ENCODE assay signal across 8 cellular contexts in the genomic region with DNA sequence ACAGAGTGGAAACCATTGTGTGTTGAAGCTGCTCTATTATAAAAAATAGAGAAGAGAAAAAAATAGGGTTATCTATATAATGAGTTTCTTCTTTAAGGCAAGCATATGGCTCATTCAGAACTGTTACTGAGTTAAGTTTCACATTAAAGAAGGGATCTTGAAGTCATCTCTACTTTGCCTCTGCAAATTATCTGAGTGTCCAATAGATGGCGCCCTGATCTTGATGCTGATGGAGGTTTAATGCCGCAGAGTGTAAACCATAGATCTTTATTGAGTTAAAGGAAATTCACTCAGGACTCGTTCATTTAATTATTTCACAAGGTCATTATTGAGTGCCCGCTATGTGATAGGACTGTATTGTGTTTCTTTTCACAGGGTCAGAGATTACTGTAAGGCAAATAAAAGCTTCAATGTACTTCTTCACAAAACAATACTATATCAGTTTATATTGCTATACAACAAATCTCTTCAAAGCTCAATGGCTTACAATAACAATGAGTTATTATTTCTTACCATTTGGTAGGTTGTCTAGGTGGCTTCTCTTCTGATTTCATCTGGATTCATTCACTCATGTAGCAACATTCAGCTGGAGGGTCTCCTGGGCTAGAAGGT.
DNase-seq lines count a peak whose midpoint lies in the region; ATAC-seq and TF ChIP-seq lines count a peak whose summit lies in the region.

No MANE protein-coding gene starts in this region.

- peaks cover 2% of the 10 kb centered on the region for H3K4me1 Mint-ChIP-seq in activated CD8-positive, alpha-beta T cell treated with anti-CD3 and anti-CD28 coated beads, Interleukin-2, amount 10 ng/mL, durations not matched to agents 7 days and 5 days (ENCODE audit: low read depth)

- peak; percentile 68 for TF ChIP-seq CTCF in BJ (IDR thresholded peaks at IDR 0.05; ENCODE audit: insufficient read depth, low read depth, low read length)
- peak; percentile 86 for TF ChIP-seq CTCF in LNCAP (IDR thresholded peaks at IDR 0.05)

- POLR2A ChIA-PET in BJ (lab: Charles Lee) = no interaction called here
- POLR2A ChIA-PET in activated CD8-positive, alpha-beta T cell treated with anti-CD3 and anti-CD28 coated beads, Interleukin-2, amount 10 ng/mL, durations not matched to agents 7 days and 5 days (lab: Charles Lee) = no interaction called here

- no peak for DNase-seq in BJ (ENCODE audit: low read depth)
- DNase-seq in activated CD8-positive, alpha-beta T cell treated with anti-CD3 and anti-CD28 coated beads, Interleukin-2, amount 10 ng/mL, durations not matched to agents 7 days and 5 days = peak; percentile 32
- peak; percentile 48 for DNase-seq in kidney glomerular epithelial cell (lab: John Stamatoyannopoulos, UW)
- no peak for DNase-seq in DMS79 (lab: John Stamatoyannopoulos, UW)
- DNase-seq in cardiac septum (ENCODE audit: low spot score) = no peak

- no peak overlapping the region for H3K4me3 ChIP-seq in BJ (ENCODE audit: low read depth, low read length)

- H3K36me3 ChIP-seq in BJ (ENCODE audit: control insufficient read depth, insufficient read depth, low read length) = no peaks in the 10 kb centered on the region

- H3K4me3 Mint-ChIP-seq in activated CD8-positive, alpha-beta T cell treated with anti-CD3 and anti-CD28 coated beads, Interleukin-2, amount 10 ng/mL, durations not matched to agents 7 days and 5 days = no peak overlapping the region

- H3K36me3 Mint-ChIP-seq in activated CD8-positive, alpha-beta T cell treated with anti-CD3 and anti-CD28 coated beads, Interleukin-2, amount 10 ng/mL, durations not matched to agents 7 days and 5 days (ENCODE audit: low read depth) = no peaks in the 10 kb centered on the region

- H3K27ac Mint-ChIP-seq in activated CD8-positive, alpha-beta T cell treated with anti-CD3 and anti-CD28 coated beads, Interleukin-2, amount 10 ng/mL, durations not matched to agents 7 days and 5 days = no peak overlapping the region

- CTCF ChIA-PET in BJ (lab: Yijun Ruan, JAX) = interaction anchor here (0.6 to 1.9 kb wide), 6 partner anchors 13 to 96 kb away, joined by 3 to 15 read pairs (median 3); no protein-coding TSS in a partner anchor
- CTCF ChIA-PET in activated CD8-positive, alpha-beta T cell treated with anti-CD3 and anti-CD28 coated beads, Interleukin-2, amount 10 ng/mL, durations not matched to agents 7 days and 5 days (lab: Charles Lee) = interaction anchor here (0.6 to 1.8 kb wide), 4 partner anchors 11 to 47 kb away, joined by 3 to 17 read pairs (median 4); no protein-coding TSS in a partner anchor

- no peaks in the 10 kb centered on the region for H3K27me3 Mint-ChIP-seq in activated CD8-positive, alpha-beta T cell treated with anti-CD3 and anti-CD28 coated beads, Interleukin-2, amount 10 ng/mL, durations not matched to agents 7 days and 5 days (ENCODE audit: low read depth)

- peak; percentile 83 for ATAC-seq in GM18867 (IDR thresholded peaks at IDR 0.05; ENCODE audit: unreplicated experiment)
- no peak for ATAC-seq in activated CD8-positive, alpha-beta T cell treated with anti-CD3 and anti-CD28 coated beads, Interleukin-2, amount 10 ng/mL, durations not matched to agents 7 days and 5 days
- ATAC-seq in HG03469 (IDR thresholded peaks at IDR 0.05; ENCODE audit: unreplicated experiment) = no peak

- intact Hi-C loops in cardiac septum (cut with DNase I) = no loop called here

- H3K9me3 Mint-ChIP-seq in activated CD8-positive, alpha-beta T cell treated with anti-CD3 and anti-CD28 coated beads, Interleukin-2, amount 10 ng/mL, durations not matched to agents 7 days and 5 days (ENCODE audit: insufficient read depth) = peaks cover 3% of the 10 kb centered on the region

- H3K27me3 ChIP-seq in BJ (ENCODE audit: control insufficient read depth, insufficient read depth, low read length) = no peaks in the 10 kb centered on the region

Comparison
In these comparisons a context has a peak if more than half of its experiments do, and no peak if none do; other contexts are left out.
1. DNase-seq: peak in activated CD8-positive, alpha-beta T cell treated with anti-CD3 and anti-CD28 coated beads, Interleukin-2, amount 10 ng/mL, durations not matched to agents 7 days and 5 days (single experiment) and kidney glomerular epithelial cell (single experiment); none in BJ (single experiment), DMS79 (single experiment) and cardiac septum (single experiment).